In genomic region chr1:151514366-151514765, GRCh38 we compare ENCODE assay signal across 15 cellular contexts. TPM values are rescaled to one million over a fixed set of nuclear protein-coding genes. Genes with fewer than 3 reads are reported as not detected.
DNase-seq lines count a peak whose midpoint lies in the region; ATAC-seq, FAIRE-seq and TF ChIP-seq lines count a peak whose summit lies in the region.
"Had no signal": no experiment of that assay in that cellular context is flagged by ENCODE, and none has a peak within 500 bp of the region (broad histone marks: within the 10 kb centered on the region; RNA-seq: fewer than 3 reads in every experiment).

No MANE protein-coding gene starts in this region.

- DNase-seq in HCT116 (ENCODE audit: low read depth, low spot score) (no peak), body of pancreas (peak in 2 of 4 donors; percentile 17 to 23), left lobe of liver (ENCODE audit: low spot score) (peak; percentile 79), smooth muscle cell (lab: John Stamatoyannopoulos, UW; ENCODE audit: unreplicated experiment) (no peak), NCI-H524 (lab: John Stamatoyannopoulos, UW) (no peak), urothelium cell line (ENCODE audit: low spot score) (no peak)
- DNase-seq in activated CD8-positive, alpha-beta memory T cell treated with anti-CD3 and anti-CD28 coated beads, Interleukin-2, amount 50 U/mL, for 48 hours, result no peak
- DNase-seq: activated CD8-positive, alpha-beta T cell treated with anti-CD3 and anti-CD28 coated beads for 36 hours; DND-41; GM23248; KG1; left ventricle myocardium superior; NCI-H446 had no signal

- 13 to 17% methylated on average over 4 of the region's 4 CpGs for WGBS in body of pancreas, 2 donors
- 75% methylated on average over 4 of the region's 4 CpGs for WGBS in smooth muscle cell (ENCODE audit: low lambda C conversion rate)

- ATAC-seq in HCT116 (no peak), body of pancreas (no peak), left lobe of liver (peak; percentile 30), HG03025 (IDR thresholded peaks at IDR 0.05; ENCODE audit: low FRiP score, unreplicated experiment) (no peak)
- ATAC-seq: activated CD8-positive, alpha-beta T cell treated with anti-CD3 and anti-CD28 coated beads for 36 hours; left ventricle myocardium superior; stimulated activated memory B cell treated with anti-CD40 and anti-IgM and Interleukin-4, amounts not matched to agents 10 μg/mL and 1 μg/mL and 100 μg/mL, for 72 hours had no signal

- no peaks in the 10 kb centered on the region for H3K9me2 ChIP-seq in HCT116 (ENCODE audit: insufficient read depth)

- TF ChIP-seq RAD21 in HCT116 (IDR thresholded peaks at IDR 0.05; ENCODE audit: low read depth), result no peak

- no peak for TF ChIP-seq POLR2A in HCT116 (IDR thresholded peaks at IDR 0.05; ENCODE audit: borderline replicate concordance, extremely low read depth, insufficient read depth, insufficient read length)
- no peak for TF ChIP-seq POLR2A in body of pancreas (IDR thresholded peaks at IDR 0.05)

- H2AFZ ChIP-seq in HCT116 (ENCODE audit: low read depth, low read length, poor library complexity, severe bottlenecking) (no peak overlapping the region), smooth muscle cell (ENCODE audit: low read depth) (no peak overlapping the region)
- H2AFZ ChIP-seq: GM23248 had no signal

- intact Hi-C loops in HCT116 (cut with micrococcal nuclease), result loop anchor here (5.0 kb wide), 1 partner anchor 72 kb away; no protein-coding TSS in a partner anchor
- intact Hi-C loops in body of pancreas (cut with DNase I), result no loop called here

- H3K4me1 ChIP-seq in HCT116 (ENCODE audit: control insufficient read depth in 1 of 2, insufficient read depth in 2 of 2, low read length in 2 of 2) (peaks cover 61 to 74% of the 10 kb centered on the region in 2 experiments), body of pancreas (peaks cover 69% of the 10 kb centered on the region), smooth muscle cell (ENCODE audit: low read depth) (peaks cover 29% of the 10 kb centered on the region)

- peak overlapping the region; percentile 75 for H3K9ac ChIP-seq in HCT116 (ENCODE audit: low read length)
- peak overlapping the region; percentile 16 for H3K9ac ChIP-seq in smooth muscle cell (ENCODE audit: low read depth)
- H3K9ac ChIP-seq: GM23248 had no signal

- BruUV-seq in HCT116 (replicated peaks; lab: Mats Ljungman, UMichigan), result no TSS peak

- H3K9me3 ChIP-seq in HCT116 (ENCODE audit: control insufficient read depth in 1 of 2, insufficient read depth in 1 of 2, low read depth in 1 of 2, low read length in 2 of 2) (no peaks in the 10 kb centered on the region), body of pancreas (no peaks in the 10 kb centered on the region), smooth muscle cell (replicated peaks; ENCODE audit: low read depth) (no peaks in the 10 kb centered on the region)

- peak overlapping the region; percentile 84 for H3K27ac ChIP-seq in HCT116 (ENCODE audit: low read depth, low read length)
- peak overlapping the region; percentile 91 to 100 (median 96) for H3K27ac ChIP-seq in body of pancreas
- peak overlapping the region; percentile 86 for H3K27ac ChIP-seq in smooth muscle cell (ENCODE audit: low read depth)
- H3K27ac ChIP-seq: GM23248 had no signal

- POLR2A ChIA-PET in HCT116 (lab: Charles Lee), result interaction anchor here (0.6 kb wide), 1 partner anchor 16 kb away, joined by 3 read pairs; no protein-coding TSS in a partner anchor

- RAD21 ChIA-PET in HCT116 (lab: Charles Lee; ENCODE audit: low non-redundant PET in 1 of 2, low total read pairs in 2 of 2, uncharacterized antibody in 2 of 2, unreplicated experiment in 2 of 2), result no interaction called here

- H4K20me1 ChIP-seq in HCT116 (ENCODE audit: insufficient read depth) (no peaks in the 10 kb centered on the region), smooth muscle cell (ENCODE audit: low read depth) (no peaks in the 10 kb centered on the region)

- H3F3A ChIP-seq in smooth muscle cell (ENCODE audit: low read depth), result peaks cover 4% of the 10 kb centered on the region

- TF ChIP-seq CTCF in HCT116 (IDR thresholded peaks at IDR 0.05 in 2 of 3, conservative IDR thresholded peaks at IDR 0.05 in 1 of 3; ENCODE audit: borderline replicate concordance in 1 of 3, insufficient read depth in 1 of 3, low read depth in 2 of 3, low read length in 2 of 3) (no peak), body of pancreas (IDR thresholded peaks at IDR 0.05) (no peak), smooth muscle cell (IDR thresholded peaks at IDR 0.05; ENCODE audit: borderline replicate concordance, insufficient read depth, poor library complexity, severe bottlenecking) (no peak)

- H3K4me3 ChIP-seq in HCT116 (replicated peaks in 1 of 2; ENCODE audit: low read depth in 1 of 2, low read length in 2 of 2) (peak overlapping the region in 1 of 2 experiments; percentile 68; a peak in 3 of 4 replicates), body of pancreas (no peak overlapping the region), smooth muscle cell (no peak overlapping the region)
- H3K4me3 ChIP-seq: GM23248 had no signal

- FAIRE-seq in urothelium cell line (lab: Jason Lieb, UNC), result no peak

- peak overlapping the region; percentile 91 for H3K4me2 ChIP-seq in HCT116 (ENCODE audit: low read length)
- H3K4me2 ChIP-seq in smooth muscle cell, result no peak overlapping the region

- H3K27me3 ChIP-seq in HCT116 (ENCODE audit: insufficient read depth, low read length) (no peaks in the 10 kb centered on the region), body of pancreas (no peaks in the 10 kb centered on the region), smooth muscle cell (ENCODE audit: low read depth) (peaks cover 5% of the 10 kb centered on the region)

- H3K79me2 ChIP-seq in HCT116 (ENCODE audit: insufficient read depth, low read length), result peaks cover 37% of the 10 kb centered on the region
- H3K79me2 ChIP-seq in smooth muscle cell (ENCODE audit: low read depth), result no peaks in the 10 kb centered on the region

- H3K36me3 ChIP-seq in HCT116 (ENCODE audit: control insufficient read depth in 1 of 2, insufficient read depth in 2 of 2, low read length in 2 of 2) (peaks cover 2 to 6% of the 10 kb centered on the region in 2 experiments; a peak in 2 of 4 replicates), body of pancreas (replicated peaks in 1 of 2; ENCODE audit: insufficient read depth in 1 of 2, low read depth in 2 of 2) (no peaks in the 10 kb centered on the region), smooth muscle cell (ENCODE audit: low read depth) (no peaks in the 10 kb centered on the region)

- CTCF ChIA-PET in HCT116 (lab: Charles Lee), result no interaction called here

TF ChIP-seq in HCT116, 20 proteins besides CTCF, POLR2A, EP300 and RAD21:
- TF ChIP-seq JUND (IDR thresholded peaks at IDR 0.05), result no peak
TF ChIP-seq in HCT116: peak in this region for 0.

RNA-seq across cellular contexts. Expression of gene CGN, which starts 3.2 kb away (rescaled TPM):
- total RNA-seq in HCT116 (2021; ENCODE audit: unreplicated experiment), result 19.7 TPM
- 15.5 and 16.8 TPM in 2 replicates for polyA plus RNA-seq in HCT116 (2012)
- total RNA-seq in body of pancreas, result 10 to 100 TPM; 31.0 to 42.8 TPM
- 51.4 TPM for total RNA-seq in left lobe of liver
- total RNA-seq in smooth muscle cell, result 0.76 and 17.0 TPM in 2 replicates
- polyA plus RNA-seq in smooth muscle cell, result 0.70 and 2.5 TPM in 2 replicates
- total RNA-seq: GM23248 had no signal
- polyA plus RNA-seq: GM23248 had no signal

RNA-seq across cellular contexts. Expression of gene TUFT1, which starts 25.7 kb away (rescaled TPM):
- 12.3 TPM for total RNA-seq in HCT116 (2021; ENCODE audit: unreplicated experiment)
- 12.9 and 13.8 TPM in 2 replicates for polyA plus RNA-seq in HCT116 (2012)
- total RNA-seq in body of pancreas, result 10 to 100 TPM; 10.9 to 17.1 TPM
- total RNA-seq in left lobe of liver, result 1.4 TPM
- 19.6 and 20.0 TPM in 2 replicates for total RNA-seq in smooth muscle cell
- 15.1 and 30.7 TPM in 2 replicates for polyA plus RNA-seq in smooth muscle cell

RNA-seq across cellular contexts. Expression of gene POGZ, which starts 55.1 kb away (rescaled TPM):
- 80.6 TPM for total RNA-seq in HCT116 (2021; ENCODE audit: unreplicated experiment)
- polyA plus RNA-seq in HCT116 (2012), result 32.8 and 39.9 TPM in 2 replicates
- 10 to 100 TPM; 29.8 to 76.8 TPM for total RNA-seq in body of pancreas
- 29.3 TPM for total RNA-seq in left lobe of liver
- total RNA-seq in smooth muscle cell, result 40.9 and 47.0 TPM in 2 replicates
- polyA plus RNA-seq in smooth muscle cell, result 20.5 and 24.8 TPM in 2 replicates
